Comparison of ENCODE assay signal across 8 cellular contexts in genomic region chr3:40191850-40192448, GRCh38.
DNase-seq lines count a peak whose midpoint lies in the region; ATAC-seq and TF ChIP-seq lines count a peak whose summit lies in the region.

No MANE protein-coding gene starts in this region.

- CTCF ChIA-PET in activated B cell treated with CpG ODN at 0.5 μM for 24 hours (lab: Charles Lee), result interaction anchor here (0.6 to 7.1 kb wide), 14 partner anchors 10 to 396 kb away, joined by 3 to 84 read pairs (median 4); partner anchors contain the start of gene EIF1B

- H3K9me3 ChIP-seq in Loucy (ENCODE audit: insufficient read depth, low read depth, low read length), result no peaks in the 10 kb centered on the region

- H3K4me3 ChIP-seq in Loucy (ENCODE audit: low read length, poor library complexity, severe bottlenecking), result no peak overlapping the region

- no peaks in the 10 kb centered on the region for H3K4me1 Mint-ChIP-seq in activated B cell treated with CpG ODN at 0.5 μM for 24 hours
- no peaks in the 10 kb centered on the region for H3K4me1 Mint-ChIP-seq in central memory CD8-positive, alpha-beta T cell

- H3K27me3 ChIP-seq in Loucy (ENCODE audit: insufficient read depth, low read length, poor library complexity, severe bottlenecking), result no peaks in the 10 kb centered on the region

- no peak overlapping the region for H3K4me2 ChIP-seq in Loucy (ENCODE audit: low read depth, low read length, poor library complexity, severe bottlenecking)

- H3K36me3 ChIP-seq in Loucy (ENCODE audit: insufficient read depth, low read length), result no peaks in the 10 kb centered on the region

- peak; percentile 79 for TF ChIP-seq CTCF in Loucy (conservative IDR thresholded peaks at IDR 0.05; ENCODE audit: low read length)
- TF ChIP-seq CTCF in activated B cell treated with CpG ODN at 0.5 μM for 24 hours (IDR thresholded peaks at IDR 0.05), result peak; percentile 60

- intact Hi-C loops in activated B cell treated with CpG ODN at 0.5 μM for 24 hours (cut with micrococcal nuclease), result loop anchor here (1.0 to 5.0 kb wide), 4 partner anchors 117 to 1689 kb away; partner anchors contain the start of gene EIF1B

- no peak overlapping the region for H2AFZ ChIP-seq in Loucy (ENCODE audit: low read length)

- no peak overlapping the region for H3K4me3 Mint-ChIP-seq in activated B cell treated with CpG ODN at 0.5 μM for 24 hours
- H3K4me3 Mint-ChIP-seq in central memory CD8-positive, alpha-beta T cell, result no peak overlapping the region

- no peak overlapping the region for H3K9ac ChIP-seq in Loucy (ENCODE audit: low read depth, low read length, poor library complexity, severe bottlenecking)

- H3K4me1 ChIP-seq in Loucy (ENCODE audit: insufficient read depth, low read length, poor library complexity, severe bottlenecking), result peaks cover 14% of the 10 kb centered on the region

- H3K9me3 Mint-ChIP-seq in activated B cell treated with CpG ODN at 0.5 μM for 24 hours, result no peaks in the 10 kb centered on the region
- H3K9me3 Mint-ChIP-seq in central memory CD8-positive, alpha-beta T cell, result no peaks in the 10 kb centered on the region

- POLR2A ChIA-PET in activated B cell treated with CpG ODN at 0.5 μM for 24 hours (lab: Charles Lee), result interaction anchor here (0.8 to 0.9 kb wide), 2 partner anchors 117 to 125 kb away, joined by 4 to 10 read pairs; partner anchors contain the start of gene EIF1B

- no peak overlapping the region for H3K27ac Mint-ChIP-seq in activated B cell treated with CpG ODN at 0.5 μM for 24 hours
- no peak overlapping the region for H3K27ac Mint-ChIP-seq in central memory CD8-positive, alpha-beta T cell (ENCODE audit: low read depth)

- no peaks in the 10 kb centered on the region for H4K20me1 ChIP-seq in Loucy (ENCODE audit: insufficient read depth, low read length, poor library complexity, severe bottlenecking)

- H3F3A ChIP-seq in Loucy (ENCODE audit: low read depth), result no peaks in the 10 kb centered on the region

- peak; percentile 64 for ATAC-seq in GM21381 (IDR thresholded peaks at IDR 0.05; ENCODE audit: unreplicated experiment)
- ATAC-seq in activated B cell treated with CpG ODN at 0.5 μM for 24 hours (ENCODE audit: low read depth), result peak; percentile 82
- ATAC-seq in central memory CD8-positive, alpha-beta T cell (replicated peaks; ENCODE audit: extremely low read depth, poor library complexity, severe bottlenecking), result no peak
- peak; percentile 96 for ATAC-seq in left lobe of liver
- no peak for ATAC-seq in HG02763 (IDR thresholded peaks at IDR 0.05; ENCODE audit: unreplicated experiment)

- no peaks in the 10 kb centered on the region for H3K9me2 ChIP-seq in Loucy (replicated peaks; ENCODE audit: low read depth, low read length)

- no peaks in the 10 kb centered on the region for H3K79me2 ChIP-seq in Loucy (ENCODE audit: insufficient read depth, low read length)

- no peaks in the 10 kb centered on the region for H3K36me3 Mint-ChIP-seq in activated B cell treated with CpG ODN at 0.5 μM for 24 hours (ENCODE audit: low read depth)
- no peaks in the 10 kb centered on the region for H3K36me3 Mint-ChIP-seq in central memory CD8-positive, alpha-beta T cell (ENCODE audit: insufficient read depth)

- peak; percentile 79 for DNase-seq in COLO829 (ENCODE audit: low spot score)
- peak; percentile 26 for DNase-seq in activated B cell treated with CpG ODN at 0.5 μM for 24 hours
- DNase-seq in central memory CD8-positive, alpha-beta T cell (ENCODE audit: low spot score in 2 of 2), result peak; percentile 32 to 37
- DNase-seq in left lobe of liver (ENCODE audit: low spot score), result no peak
- DNase-seq in stimulated activated CD4-positive, alpha-beta T cell treated with anti-CD3 and anti-CD28 coated beads, TNF-alpha, amount 100 ng/mL, for 48 hours (ENCODE audit: low read depth in 3 of 3), result peak; percentile 22 to 32 (median 27)

- H3K27me3 Mint-ChIP-seq in activated B cell treated with CpG ODN at 0.5 μM for 24 hours, result no peaks in the 10 kb centered on the region
- no peaks in the 10 kb centered on the region for H3K27me3 Mint-ChIP-seq in central memory CD8-positive, alpha-beta T cell

Comparison
In these comparisons a context has a peak if more than half of its experiments do, and no peak if none do; other contexts are left out.
1. ATAC-seq: peak in GM21381 (single experiment), activated B cell treated with CpG ODN at 0.5 μM for 24 hours (single experiment) and left lobe of liver (single experiment); none in central memory CD8-positive, alpha-beta T cell (single experiment) and HG02763 (single experiment).